31 cellular contexts compared by ENCODE assay signal in the genomic region with DNA sequence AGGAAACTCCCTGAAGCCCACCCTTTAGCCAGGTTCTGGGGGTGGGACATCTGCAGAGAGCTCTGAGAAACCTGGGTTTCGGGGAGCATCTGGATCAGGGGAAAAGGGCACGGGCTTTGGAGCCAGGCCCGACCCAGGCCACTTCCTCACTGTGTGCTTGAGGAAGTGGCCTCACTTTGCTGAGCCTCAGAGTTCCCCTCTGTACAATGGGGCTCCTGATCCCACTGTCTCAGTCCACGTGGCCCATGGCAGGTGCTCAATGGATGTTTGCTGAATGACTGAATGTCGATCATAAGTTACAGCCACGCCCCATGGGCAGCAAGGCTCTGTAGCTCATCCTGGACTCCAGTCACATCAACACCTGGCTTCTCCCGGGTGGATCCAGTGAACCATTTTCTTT. TPM values are rescaled to one million over a fixed set of nuclear protein-coding genes. Genes with fewer than 3 reads are reported as not detected.
"Had no signal": no experiment of that assay in that cellular context is flagged by ENCODE, and none has a peak within 500 bp of the region (broad histone marks: within the 10 kb centered on the region; RNA-seq: fewer than 3 reads in every experiment).

No MANE protein-coding gene starts in this region.

- H3K9me3 ChIP-seq: SJCRH30 had no signal

- H3K27ac ChIP-seq: PC-9, SJCRH30, SK-N-MC had no signal

- H3K4me3 ChIP-seq: PC-9, SJCRH30, SK-N-MC had no signal

- ATAC-seq: activated CD8-positive, alpha-beta T cell treated with anti-CD3 and anti-CD28 coated beads for 36 hours; activated naive CD8-positive, alpha-beta T cell treated with anti-CD3 and anti-CD28 coated beads, Interleukin-2, amount 50 U/mL, for 24 hours had no signal

- H2AFZ ChIP-seq: PC-9 had no signal

- DNase-seq: activated CD4-positive, alpha-beta T cell treated with anti-CD3 and anti-CD28 coated beads, Interleukin-2, amount 10 ng/mL, durations not matched to agents 24 days and 14 days; activated CD4-positive, alpha-beta T cell treated with anti-CD3 and anti-CD28 coated beads, Interleukin-2, amount 50 U/mL, for 4 hours; activated gamma-delta T cell; activated naive CD4-positive, alpha-beta T cell treated with Interleukin-2 at 50 U/mL for 16 hours; activated naive CD8-positive, alpha-beta T cell treated with anti-CD3 and anti-CD28 coated beads, Interleukin-2, amount 50 U/mL, for 24 hours; activated T-cell treated with anti-CD3 and anti-CD28 coated beads, Interleukin-2, amount 50 U/mL, for 24 hours; anterior cingulate cortex; caudate nucleus; cerebellar nuclear complex; Karpas-422; NCI-H1048; NCI-H1105 treated with DMSO at 0.1 percent for 48 hours; NCI-H1436; NCI-H1694 treated with DMSO at 0.1 percent for 48 hours; NCI-H2029; NCI-H2107; NCI-H2171; NCI-H510A; NCI-H526; NCI-H748 treated with DMSO at 0.1 percent for 48 hours; NK-92 treated with Interleukin-12 subunit alpha and Interleukin-12 subunit beta, amount 100 ng/mL, for 24 hours; PC-9; Right ventricle myocardium superior; SJCRH30 had no signal

- FAIRE-seq: bronchial epithelial cell, RCC 7860, TTC549 had no signal

- H3K27me3 ChIP-seq: SJCRH30 had no signal

- H3K4me2 ChIP-seq: PC-9 had no signal

RNA-seq across cellular contexts. Expression of a gene that starts 1.3 kb away (rescaled TPM):
- total RNA-seq: activated CD8-positive, alpha-beta T cell treated with anti-CD3 and anti-CD28 coated beads for 36 hours; bronchial epithelial cell; Right ventricle myocardium superior; SJCRH30 had no signal

RNA-seq across cellular contexts. Expression of a gene that starts 18.5 kb away (rescaled TPM):
- total RNA-seq: activated CD4-positive, alpha-beta T cell treated with anti-CD3 and anti-CD28 coated beads, Interleukin-2, amount 10 ng/mL, durations not matched to agents 24 days and 14 days; activated CD8-positive, alpha-beta memory T cell treated with anti-CD3 and anti-CD28 coated beads for 36 hours; activated CD8-positive, alpha-beta T cell treated with anti-CD3 and anti-CD28 coated beads for 36 hours; activated T-helper 2 cell treated with anti-CD3 and anti-CD28 coated beads, Interferon-gamma antibody, Interleukin-2, Interleukin-4, amounts not matched to agents 10 μg/mL and 5 μg/mL and 100 μg/mL, durations not matched to agents 14 hours and 24 hours and 36 hours; bronchial epithelial cell; Right ventricle myocardium superior had no signal
